ENCODE assay signal across 8 cellular contexts in genomic region chr21:32310976-32311375, GRCh38. TPM values are rescaled to one million over a fixed set of nuclear protein-coding genes. Genes with fewer than 3 reads are reported as not detected.
"Had no signal": no experiment of that assay in that cellular context is flagged by ENCODE, and none has a peak within 500 bp of the region (broad histone marks: within the 10 kb centered on the region; RNA-seq: fewer than 3 reads in every experiment).

No MANE protein-coding gene starts in this region.

RNA-seq across cellular contexts. Expression of gene MRAP, which starts 12.3 kb away (rescaled TPM):
- total RNA-seq: dermis microvascular lymphatic vessel endothelial cell; kidney epithelial cell; lung microvascular endothelial cell; mucosa of gallbladder; naive thymus-derived CD4-positive, alpha-beta T cell; osteocyte; smooth muscle cell; urinary bladder had no signal
- polyA plus RNA-seq: naive thymus-derived CD4-positive, alpha-beta T cell; smooth muscle cell had no signal
